8 cellular contexts compared by ENCODE assay signal in genomic region chr22:43230983-43231723, GRCh38. TPM values are rescaled to one million over a fixed set of nuclear protein-coding genes. Genes with fewer than 3 reads are reported as not detected.
DNase-seq lines count a peak whose midpoint lies in the region; ATAC-seq and TF ChIP-seq lines count a peak whose summit lies in the region.

No MANE protein-coding gene starts in this region.

- H2AK5ac ChIP-seq in mesenchymal stem cell (ENCODE audit: low read length, severe bottlenecking), result no peak overlapping the region

- no peaks in the 10 kb centered on the region for H3K36me3 ChIP-seq in mesenchymal stem cell (ENCODE audit: control insufficient read depth in 1 of 2, insufficient read depth in 2 of 2, low read depth in 1 of 2, low read length in 2 of 2)

- no peak for DNase-seq in AG09309 (ENCODE audit: low read depth)
- DNase-seq in GM19238 (ENCODE audit: insufficient read length, low spot score), result peak; percentile 89
- DNase-seq in NCI-H226, result peak; percentile 51
- peak; percentile 77 for DNase-seq in activated CD4-positive, alpha-beta T cell treated with anti-CD3 and anti-CD28 coated beads for 48 hours
- DNase-seq in dermis microvascular lymphatic vessel endothelial cell (ENCODE audit: low read depth in 2 of 2), result peak; percentile 25 to 55
- DNase-seq in mesenchymal stem cell, result peak; percentile 44
- peak; percentile 27 to 49 for DNase-seq in stimulated activated CD8-positive, alpha-beta memory T cell treated with anti-CD3 and anti-CD28 coated beads, Interleukin-7, amount 100 ng/mL, for 1 hour (ENCODE audit: low read depth in 2 of 2)

- H3K79me1 ChIP-seq in mesenchymal stem cell (replicated peaks; ENCODE audit: low read length, poor library complexity, severe bottlenecking), result no peaks in the 10 kb centered on the region

- WGBS in mesenchymal stem cell, result 12% methylated on average over 23 of the region's 23 CpGs

- H4K91ac ChIP-seq in mesenchymal stem cell (ENCODE audit: low read length), result no peak overlapping the region

- H3K4me3 ChIP-seq in AG09309 (ENCODE audit: control insufficient read depth, low read depth, low read length) (no peak overlapping the region), mesenchymal stem cell (ENCODE audit: insufficient read depth in 1 of 2, low read depth in 1 of 2, low read length in 2 of 2) (no peak overlapping the region)

- no peak overlapping the region for H3K18ac ChIP-seq in mesenchymal stem cell (ENCODE audit: low read depth in 1 of 2, low read length in 2 of 2)

- H3K4me2 ChIP-seq in mesenchymal stem cell (ENCODE audit: low read length, poor library complexity, severe bottlenecking), result no peak overlapping the region

- H3K9me3 ChIP-seq in mesenchymal stem cell (ENCODE audit: control insufficient read depth, low read length), result no peaks in the 10 kb centered on the region

- peaks cover 66 to 87% of the 10 kb centered on the region in 2 experiments for H3K27me3 ChIP-seq in mesenchymal stem cell (ENCODE audit: control insufficient read depth in 1 of 2, insufficient read depth in 1 of 2, low read length in 2 of 2)

- H2BK120ac ChIP-seq in mesenchymal stem cell (ENCODE audit: low read depth, low read length), result no peak overlapping the region

- H4K8ac ChIP-seq in mesenchymal stem cell (ENCODE audit: low read length), result no peak overlapping the region

- no peak overlapping the region for H3K14ac ChIP-seq in mesenchymal stem cell (ENCODE audit: low read length in 2 of 2)

- no peak overlapping the region for H3K27ac ChIP-seq in mesenchymal stem cell (ENCODE audit: low read length, poor library complexity, severe bottlenecking)

- H3K4ac ChIP-seq in mesenchymal stem cell (ENCODE audit: low read depth in 1 of 2, low read length in 2 of 2), result no peak overlapping the region

- no peak for ATAC-seq in GM19452 (IDR thresholded peaks at IDR 0.05; ENCODE audit: unreplicated experiment)

- no peak overlapping the region for H3K23ac ChIP-seq in mesenchymal stem cell (ENCODE audit: low read length in 2 of 2)

- no peak overlapping the region for H2BK15ac ChIP-seq in mesenchymal stem cell (ENCODE audit: low read depth, poor library complexity, severe bottlenecking)

- no peak overlapping the region for H2BK12ac ChIP-seq in mesenchymal stem cell (ENCODE audit: low read length in 2 of 2)

- H2AFZ ChIP-seq in mesenchymal stem cell (ENCODE audit: low read depth, low read length), result no peak overlapping the region

- TF ChIP-seq CTCF in AG09309 (IDR thresholded peaks at IDR 0.05; ENCODE audit: control insufficient read depth, insufficient read depth, low read depth, low read length, missing control alignments), result peak; percentile 90

- H2BK5ac ChIP-seq in mesenchymal stem cell (ENCODE audit: low read depth, low read length, poor library complexity, severe bottlenecking), result no peak overlapping the region

- peaks cover 18% of the 10 kb centered on the region for H3K4me1 ChIP-seq in mesenchymal stem cell (ENCODE audit: control insufficient read depth, insufficient read depth, low read depth, low read length)

- H3K9ac ChIP-seq in mesenchymal stem cell (ENCODE audit: low read length), result no peak overlapping the region

RNA-seq across cellular contexts. Expression of gene TTLL12, which starts 44.2 kb away (rescaled TPM):
- total RNA-seq in dermis microvascular lymphatic vessel endothelial cell, result 18.0 and 24.7 TPM in 2 replicates
- 14.5 TPM for polyA plus RNA-seq in mesenchymal stem cell (2013, experiment 1 of 2)
- polyA plus RNA-seq in mesenchymal stem cell (2013, experiment 2 of 2), result 15.3 TPM
